Comparison of ENCODE assay signal across 20 cellular contexts in genomic region chr7:1419688-1420087, GRCh38. TPM values are rescaled to one million over a fixed set of nuclear protein-coding genes. Genes with fewer than 3 reads are reported as not detected.
A peak's percentile ranks its signal among the peaks of the same experiment; 100 is the strongest.
DNase-seq lines count a peak whose midpoint lies in the region; ATAC-seq and TF ChIP-seq lines count a peak whose summit lies in the region.
"Had no signal": no experiment of that assay in that cellular context is flagged by ENCODE, and none has a peak within 500 bp of the region (broad histone marks: within the 10 kb centered on the region; RNA-seq: fewer than 3 reads in every experiment).

No MANE protein-coding gene starts in this region.

- H2AFZ ChIP-seq in H9 (ENCODE audit: low read length) (no peak overlapping the region), neuronal stem cell (ENCODE audit: low read length) (no peak overlapping the region)

- TF ChIP-seq CTCF in H9 (conservative IDR thresholded peaks at IDR 0.05): peak; percentile 46
- TF ChIP-seq CTCF in Panc1 (IDR thresholded peaks at IDR 0.05): no peak
- no peak for TF ChIP-seq CTCF in chondrocyte (IDR thresholded peaks at IDR 0.05)
- TF ChIP-seq CTCF in mesothelial cell of epicardium (IDR thresholded peaks at IDR 0.05; ENCODE audit: unreplicated experiment): no peak
- TF ChIP-seq CTCF in BE2C (IDR thresholded peaks at IDR 0.05; ENCODE audit: low read depth, low read length): no peak

- no peak overlapping the region for H3K27ac ChIP-seq in H9 (ENCODE audit: insufficient read length, low read depth, low read length)
- H3K27ac ChIP-seq in Panc1 (ENCODE audit: low read length): no peak overlapping the region
- H3K27ac ChIP-seq in neuronal stem cell (replicated peaks; ENCODE audit: low read length): no peak overlapping the region
- H3K27ac ChIP-seq: BLaER1 treated with 17β-estradiol and CSF1 and Interleukin-3, amounts not matched to agents 10 nM and 100 nM had no signal

- no peak overlapping the region for H4K5ac ChIP-seq in H9 (ENCODE audit: insufficient read length, low read depth, low read length)

- no peak overlapping the region for H2BK15ac ChIP-seq in H9 (ENCODE audit: low read depth, low read length)
- H2BK15ac ChIP-seq in neuronal stem cell (ENCODE audit: low read length): peak overlapping the region; percentile 81

- H4K20me1 ChIP-seq in H9 (ENCODE audit: control insufficient read depth, insufficient read depth, insufficient read length): no peaks in the 10 kb centered on the region
- H4K20me1 ChIP-seq: BLaER1 treated with 17β-estradiol and CSF1 and Interleukin-3, amounts not matched to agents 10 nM and 100 nM had no signal

- no peak overlapping the region for H3T11ph ChIP-seq in H9 (ENCODE audit: low read length)

- no peaks in the 10 kb centered on the region for H3K27me3 ChIP-seq in H9 (ENCODE audit: insufficient read depth, low read length)
- no peaks in the 10 kb centered on the region for H3K27me3 ChIP-seq in Panc1 (ENCODE audit: control insufficient read depth, insufficient read depth, low read length)
- H3K27me3 ChIP-seq in neuronal stem cell (ENCODE audit: control insufficient read depth in 3 of 3, insufficient read depth in 3 of 3, low read depth in 1 of 3, low read length in 3 of 3): peaks cover 0 to 25% (median 2%) of the 10 kb centered on the region in 3 experiments
- H3K27me3 ChIP-seq in BE2C: peaks cover 38% of the 10 kb centered on the region

- no peak overlapping the region for H3K4me3 Mint-ChIP-seq in H9
- no peak overlapping the region for H3K4me3 Mint-ChIP-seq in chondrocyte (ENCODE audit: unreplicated experiment)
- no peak overlapping the region for H3K4me3 Mint-ChIP-seq in mesothelial cell of epicardium
- H3K4me3 Mint-ChIP-seq: CD4-positive, alpha-beta memory T cell; T-helper 1 cell treated with Interleukin-12 subunit alpha and Interleukin-12 subunit beta and Interleukin-4 antibody, amounts not matched to agents 30 μg/mL and 1 μg/mL, for 36 hours had no signal

- no peak overlapping the region for H3K14ac ChIP-seq in H9 (ENCODE audit: insufficient read depth, low read length)
- H3K14ac ChIP-seq in neuronal stem cell (ENCODE audit: low read length): no peak overlapping the region

- H3K4me3 ChIP-seq in Panc1 (ENCODE audit: low read depth in 2 of 2, low read length in 2 of 2) (no peak overlapping the region), neuronal stem cell (ENCODE audit: low read length in 2 of 2) (no peak overlapping the region), BE2C (ENCODE audit: low read depth, low read length) (no peak overlapping the region)
- H3K4me3 ChIP-seq: BLaER1 treated with 17β-estradiol and CSF1 and Interleukin-3, amounts not matched to agents 10 nM and 100 nM had no signal

- ATAC-seq in Panc1 (peak; percentile 28), GM21423 (IDR thresholded peaks at IDR 0.05; ENCODE audit: unreplicated experiment) (no peak)

- no peak overlapping the region for H3K4me2 ChIP-seq in H9 (ENCODE audit: insufficient read depth, insufficient read length, low read length)
- no peak overlapping the region for H3K4me2 ChIP-seq in neuronal stem cell (ENCODE audit: insufficient read depth, low read length, poor library complexity, severe bottlenecking)
- H3K4me2 ChIP-seq: BLaER1 treated with 17β-estradiol and CSF1 and Interleukin-3, amounts not matched to agents 10 nM and 100 nM had no signal

- H3K36me3 Mint-ChIP-seq in H9 (ENCODE audit: insufficient read depth in 1 of 3, low read depth in 3 of 3) (no peaks in the 10 kb centered on the region; a peak in 1 of 7 replicates), chondrocyte (ENCODE audit: low read depth) (no peaks in the 10 kb centered on the region), mesothelial cell of epicardium (no peaks in the 10 kb centered on the region)
- H3K36me3 Mint-ChIP-seq: CD4-positive, alpha-beta memory T cell had no signal

- H4K91ac ChIP-seq in H9 (ENCODE audit: insufficient read length, low read depth, low read length): no peak overlapping the region
- H4K91ac ChIP-seq in neuronal stem cell (ENCODE audit: low read depth, low read length, poor library complexity): no peak overlapping the region

- POLR2A ChIA-PET in Panc1 (lab: Charles Lee): no interaction called here

- H3K79me1 ChIP-seq in H9 (ENCODE audit: insufficient read depth, low read depth, low read length, poor library complexity, severe bottlenecking) (no peaks in the 10 kb centered on the region), neuronal stem cell (ENCODE audit: low read depth, low read length) (no peaks in the 10 kb centered on the region)

- H2BK12ac ChIP-seq in H9 (ENCODE audit: insufficient read length, low read depth, low read length) (no peak overlapping the region), neuronal stem cell (ENCODE audit: low read length) (no peak overlapping the region)

- no peak overlapping the region for H3K23ac ChIP-seq in H9 (ENCODE audit: insufficient read length, low read depth, low read length)
- H3K23ac ChIP-seq in neuronal stem cell (ENCODE audit: low read depth, low read length, poor library complexity): peak overlapping the region; percentile 80

- H3K27me3 Mint-ChIP-seq in H9 (ENCODE audit: low read depth) (peaks cover 37% of the 10 kb centered on the region), chondrocyte (ENCODE audit: low read depth) (peaks cover 22% of the 10 kb centered on the region), mesothelial cell of epicardium (ENCODE audit: low read depth) (peaks cover 54% of the 10 kb centered on the region)

- no peak overlapping the region for H2BK120ac ChIP-seq in H9 (ENCODE audit: low read depth, low read length, poor library complexity, severe bottlenecking)
- peak overlapping the region; percentile 31 for H2BK120ac ChIP-seq in neuronal stem cell (ENCODE audit: low read depth, low read length)

- no peaks in the 10 kb centered on the region for H3K79me2 ChIP-seq in H9 (ENCODE audit: insufficient read depth, low read length)

- H3K4me1 Mint-ChIP-seq in H9: peaks cover 12 to 26% of the 10 kb centered on the region in 2 experiments
- peaks cover 8% of the 10 kb centered on the region for H3K4me1 Mint-ChIP-seq in chondrocyte (ENCODE audit: low read depth)
- H3K4me1 Mint-ChIP-seq in mesothelial cell of epicardium: peaks cover 10% of the 10 kb centered on the region

- no peaks in the 10 kb centered on the region; a peak in 1 of 5 replicates for H3K9me3 Mint-ChIP-seq in H9
- no peaks in the 10 kb centered on the region for H3K9me3 Mint-ChIP-seq in chondrocyte (ENCODE audit: low read depth)
- H3K9me3 Mint-ChIP-seq in mesothelial cell of epicardium: no peaks in the 10 kb centered on the region
- H3K9me3 Mint-ChIP-seq: CD4-positive, alpha-beta memory T cell; T-helper 1 cell treated with Interleukin-12 subunit alpha and Interleukin-12 subunit beta and Interleukin-4 antibody, amounts not matched to agents 30 μg/mL and 1 μg/mL, for 36 hours had no signal

- no CpG with 5 or more reads among the region's 7 CpGs for WGBS in H9 (ENCODE audit: extremely low coverage, insufficient read length, low lambda C conversion rate)
- no CpG with 5 or more reads among the region's 7 CpGs for WGBS in neuronal stem cell (ENCODE audit: extremely low coverage in 2 of 2, insufficient read length in 2 of 2, insufficient replicate concordance in 1 of 2), 2 donors

- H3K27ac Mint-ChIP-seq in H9 (no peak overlapping the region), chondrocyte (ENCODE audit: unreplicated experiment) (no peak overlapping the region), mesothelial cell of epicardium (no peak overlapping the region)
- H3K27ac Mint-ChIP-seq: CD4-positive, alpha-beta memory T cell; IgD-negative memory B cell; T-helper 1 cell treated with Interleukin-12 subunit alpha and Interleukin-12 subunit beta and Interleukin-4 antibody, amounts not matched to agents 30 μg/mL and 1 μg/mL, for 36 hours had no signal

- no peaks in the 10 kb centered on the region for H3K9me3 ChIP-seq in H9 (ENCODE audit: control insufficient read depth, low read depth, low read length)
- H3K9me3 ChIP-seq in Panc1 (ENCODE audit: control insufficient read depth, insufficient read depth, low read depth, low read length): no peaks in the 10 kb centered on the region
- H3K9me3 ChIP-seq in neuronal stem cell (replicated peaks in 1 of 2; ENCODE audit: control insufficient read depth in 2 of 2, insufficient read depth in 1 of 2, low read depth in 1 of 2, low read length in 2 of 2): no peaks in the 10 kb centered on the region
- no peaks in the 10 kb centered on the region for H3K9me3 ChIP-seq in BE2C
- H3K9me3 ChIP-seq: Caco-2 had no signal

- H3K23me2 ChIP-seq in H9 (ENCODE audit: insufficient read length, low read depth, low read length, poor library complexity, severe bottlenecking): no peaks in the 10 kb centered on the region

- peak; percentile 68 for DNase-seq in H9
- DNase-seq in Panc1 (ENCODE audit: low read depth, low spot score): no peak
- peak; percentile 77 for DNase-seq in chondrocyte (ENCODE audit: low spot score)
- no peak for DNase-seq in neuronal stem cell (ENCODE audit: low spot score)
- no peak for DNase-seq in mesothelial cell of epicardium (ENCODE audit: low spot score in 2 of 2, unreplicated experiment in 2 of 2)
- no peak for DNase-seq in anterior cingulate cortex (lab: John Stamatoyannopoulos, UW)
- DNase-seq in BE2C: no peak
- DNase-seq: ACHN, Caco-2, GOT3, Karpas-422, NCI-H1694, NCI-H748 treated with DMSO at 0.1 percent for 48 hours, OCI-M1, SHP77 had no signal

- H4K8ac ChIP-seq in H9 (replicated peaks; ENCODE audit: insufficient read length, low read depth, low read length): no peak overlapping the region
- peak overlapping the region; percentile 92 for H4K8ac ChIP-seq in neuronal stem cell (ENCODE audit: low read depth, low read length)

- H2BK5ac ChIP-seq in H9 (ENCODE audit: insufficient read length, low read length): no peak overlapping the region
- peak overlapping the region; percentile 66 for H2BK5ac ChIP-seq in neuronal stem cell (ENCODE audit: low read length)

- H3K4me1 ChIP-seq in H9 (ENCODE audit: insufficient read depth, low read length) (no peaks in the 10 kb centered on the region), Panc1 (ENCODE audit: control insufficient read depth, insufficient read depth, low read length) (no peaks in the 10 kb centered on the region), neuronal stem cell (ENCODE audit: control insufficient read depth in 2 of 2, insufficient read depth in 1 of 2, low read depth in 1 of 2, low read length in 2 of 2) (no peaks in the 10 kb centered on the region), BE2C (peaks cover 6% of the 10 kb centered on the region)
- H3K4me1 ChIP-seq: Caco-2 had no signal

- in situ Hi-C loops in Panc1 (cut with HindIII; ENCODE audit: low pct_unique_long_range_greater_than_20kb, low sequenced_read_pairs): no loop called here

- no peaks in the 10 kb centered on the region for H3K36me3 ChIP-seq in Panc1 (ENCODE audit: control insufficient read depth, insufficient read depth, low read length)
- H3K36me3 ChIP-seq in neuronal stem cell (replicated peaks in 1 of 2; ENCODE audit: control insufficient read depth in 2 of 2, insufficient read depth in 2 of 2, low read length in 2 of 2): no peaks in the 10 kb centered on the region
- H3K36me3 ChIP-seq in BE2C: no peaks in the 10 kb centered on the region
- H3K36me3 ChIP-seq: BLaER1 treated with 17β-estradiol and CSF1 and Interleukin-3, amounts not matched to agents 10 nM and 100 nM had no signal

- H3K4ac ChIP-seq in H9 (ENCODE audit: low read depth, low read length) (no peak overlapping the region), neuronal stem cell (ENCODE audit: low read length) (no peak overlapping the region)

- H2BK20ac ChIP-seq in H9 (ENCODE audit: low read depth, low read length, poor library complexity, severe bottlenecking): no peak overlapping the region

- intact Hi-C loops in Panc1 (cut with micrococcal nuclease; ENCODE audit: unreplicated experiment): no loop called here

- no peak overlapping the region for H3K18ac ChIP-seq in H9 (ENCODE audit: insufficient read length, low read depth, low read length)
- peak overlapping the region; percentile 57 for H3K18ac ChIP-seq in neuronal stem cell (ENCODE audit: low read length)

- CTCF ChIA-PET in Panc1 (lab: Charles Lee): interaction anchor here (0.5 to 0.6 kb wide), 2 partner anchors 35 to 229 kb away, joined by 6 read pairs; no protein-coding TSS in a partner anchor

- H2AK5ac ChIP-seq in H9 (ENCODE audit: insufficient read length, low read length): no peak overlapping the region
- peak overlapping the region; percentile 89 for H2AK5ac ChIP-seq in neuronal stem cell (ENCODE audit: low read depth, low read length)

- no TSS peak for BruUV-seq in Panc1 (replicated peaks; lab: Mats Ljungman, UMichigan)

- H3K9ac ChIP-seq in H9 (ENCODE audit: extremely low read depth, insufficient read length, low read length): no peak overlapping the region
- H3K9ac ChIP-seq in neuronal stem cell (ENCODE audit: low read depth, low read length, poor library complexity): no peak overlapping the region
- H3K9ac ChIP-seq: BLaER1 treated with 17β-estradiol and CSF1 and Interleukin-3, amounts not matched to agents 10 nM and 100 nM had no signal

- no peak overlapping the region for H3K56ac ChIP-seq in H9 (ENCODE audit: insufficient read length, low read depth, low read length)

RNA-seq across cellular contexts. Expression of gene MICALL2, which starts 39.6 kb away (rescaled TPM):
- total RNA-seq in H9 (2021): 7.1 and 8.4 TPM in 2 replicates
- 144 TPM for total RNA-seq in Panc1 (2021; ENCODE audit: unreplicated experiment)
- polyA plus RNA-seq in Panc1 (2012; ENCODE audit: insufficient read length): 127 TPM
- total RNA-seq in chondrocyte: 44.5 to 56.9 TPM (median 45.2 TPM) in 3 replicates
- polyA plus RNA-seq in neuronal stem cell (2013, experiment 1 of 2): 9.4 TPM
- polyA plus RNA-seq in neuronal stem cell (2013, experiment 2 of 2): 10.1 TPM
- total RNA-seq in mesothelial cell of epicardium: 18.5 to 21.1 TPM (median 18.9 TPM) in 3 replicates
- polyA plus RNA-seq in BE2C (2012; ENCODE audit: insufficient read depth, insufficient read length, low read depth): 0.34 TPM
- polyA plus RNA-seq: IgD-negative memory B cell had no signal

Comparison
In these comparisons a context has a peak if more than half of its experiments do, and no peak if none do; other contexts are left out.
1. DNase-seq: peak in H9 (single experiment) and chondrocyte (single experiment); none in Panc1 (single experiment), neuronal stem cell (single experiment), mesothelial cell of epicardium (0 of 2), anterior cingulate cortex (0 of 58) and BE2C (single experiment).